Comparison of ENCODE assay signal across 1 cellular context in genomic region chr12:122646568-122647220, GRCh38.
TF ChIP-seq lines count a peak whose summit lies in the region.

No MANE protein-coding gene starts in this region.

TF ChIP-seq in GM12878, 131 proteins besides CTCF, POLR2A, EP300 and RAD21 (continued from another document and continues in another):
- TF ChIP-seq ZBTB40 (IDR thresholded peaks at IDR 0.05; ENCODE audit: borderline replicate concordance): no peak; the same call in 1 of the 2 replicates
- TF ChIP-seq RELA (IDR thresholded peaks at IDR 0.05; ENCODE audit: borderline replicate concordance, partially characterized antibody): no peak
- TF ChIP-seq MTA2 (IDR thresholded peaks at IDR 0.05; ENCODE audit: low read depth): peak; percentile 82
- TF ChIP-seq MLLT1 (IDR thresholded peaks at IDR 0.05): 0 out of 2 replicates have a peak, but pooled peaks have one; percentile 12
- TF ChIP-seq FOXM1 (IDR thresholded peaks at IDR 0.05; ENCODE audit: low read depth, low read length): peak; percentile 96; the same call in 1 of the 2 replicates
- peak; percentile 95 for TF ChIP-seq MTA3 (IDR thresholded peaks at IDR 0.05; ENCODE audit: borderline replicate concordance, low read length)
- TF ChIP-seq NR2F1 (conservative IDR thresholded peaks at IDR 0.05): 0 out of 2 replicates have a peak, but pooled peaks have one; percentile 41
- no peak for TF ChIP-seq HSF1 (IDR thresholded peaks at IDR 0.05; ENCODE audit: low read depth, low read length)
- TF ChIP-seq SIN3A (IDR thresholded peaks at IDR 0.05; ENCODE audit: low read depth, low read length): peak; percentile 90
- TF ChIP-seq ZSCAN29 (IDR thresholded peaks at IDR 0.05): no peak
- peak; percentile 99 for TF ChIP-seq NFIC (IDR thresholded peaks at IDR 0.05; ENCODE audit: low read depth, low read length)
- TF ChIP-seq USF1 (IDR thresholded peaks at IDR 0.05; ENCODE audit: borderline replicate concordance, extremely low read length, insufficient read depth, low read depth, low read length): no peak
- TF ChIP-seq PKNOX1 (IDR thresholded peaks at IDR 0.05): peak; percentile 66
- TF ChIP-seq CREB1 (IDR thresholded peaks at IDR 0.05; ENCODE audit: low read depth): peak; percentile 87
- TF ChIP-seq RELB (IDR thresholded peaks at IDR 0.05; ENCODE audit: low read depth): peak; percentile 76; the same call in 1 of the 2 replicates
- 0 out of 2 replicates have a peak, but pooled peaks have one; percentile 14 for TF ChIP-seq ZNF24 (IDR thresholded peaks at IDR 0.05)
- TF ChIP-seq POLR2AphosphoS5 (IDR thresholded peaks at IDR 0.05; ENCODE audit: low read length): no peak
- TF ChIP-seq RUNX3 (IDR thresholded peaks at IDR 0.05; ENCODE audit: low read length): peak; percentile 99
- peak; percentile 91 for TF ChIP-seq ATF7 (IDR thresholded peaks at IDR 0.05; ENCODE audit: low read depth)
- TF ChIP-seq NBN (IDR thresholded peaks at IDR 0.05): no peak; the same call in 1 of the 2 replicates
- peak; percentile 93 for TF ChIP-seq ZBED1 (IDR thresholded peaks at IDR 0.05; ENCODE audit: borderline replicate concordance)
- TF ChIP-seq DPF2 (IDR thresholded peaks at IDR 0.05): peak; percentile 80
- TF ChIP-seq IKZF2 (IDR thresholded peaks at IDR 0.05): peak; percentile 87 to 88
- peak; percentile 52; the same call in 1 of the 2 replicates for TF ChIP-seq CBX5 (IDR thresholded peaks at IDR 0.05; ENCODE audit: low read depth)
- TF ChIP-seq ZBTB33 (IDR thresholded peaks at IDR 0.05): no peak
- no peak for TF ChIP-seq FOS (IDR thresholded peaks at IDR 0.05; ENCODE audit: borderline replicate concordance, extremely low read depth, insufficient read length)
- TF ChIP-seq BCLAF1 (IDR thresholded peaks at IDR 0.05): no peak
- peak; percentile 76 for TF ChIP-seq PML (IDR thresholded peaks at IDR 0.05; ENCODE audit: low read length)
- peak; percentile 84 for TF ChIP-seq FOXK2 (IDR thresholded peaks at IDR 0.05)
- TF ChIP-seq MXI1 (IDR thresholded peaks at IDR 0.05; ENCODE audit: low read depth, low read length): peak; percentile 90
- TF ChIP-seq MEF2B (IDR thresholded peaks at IDR 0.05; ENCODE audit: partially characterized antibody, poor library complexity, severe bottlenecking): peak; percentile 86
- no peak for TF ChIP-seq KAT2A (conservative IDR thresholded peaks at IDR 0.05; ENCODE audit: control insufficient read depth, low read depth, low read length)
- no peak for TF ChIP-seq MYB (IDR thresholded peaks at IDR 0.05; ENCODE audit: borderline replicate concordance, low read depth, low read length)
- TF ChIP-seq KDM1A (IDR thresholded peaks at IDR 0.05; ENCODE audit: borderline replicate concordance): no peak
- peak; percentile 90 for TF ChIP-seq MEF2A (IDR thresholded peaks at IDR 0.05; ENCODE audit: insufficient read depth, low read depth, low read length)
- TF ChIP-seq SMARCA5 (IDR thresholded peaks at IDR 0.05): peak; percentile 22; the same call in 1 of the 2 replicates
- 0 out of 2 replicates have a peak, but pooled peaks have one; percentile 22 for TF ChIP-seq YY1 (IDR thresholded peaks at IDR 0.05; ENCODE audit: low read depth, low read length)
- TF ChIP-seq CEBPB (IDR thresholded peaks at IDR 0.05; ENCODE audit: borderline replicate concordance in 1 of 2, low read depth in 2 of 2, low read length in 2 of 2): peak in 1 of 2 experiments; percentile 89; a peak in 2 of 4 replicates
- peak; percentile 73 for TF ChIP-seq BCL3 (IDR thresholded peaks at IDR 0.05; ENCODE audit: borderline replicate concordance, insufficient read depth, low read depth, low read length, poor library complexity, severe bottlenecking)
- no peak for TF ChIP-seq RBBP5 (conservative IDR thresholded peaks at IDR 0.05)
- no peak for TF ChIP-seq TAF1 (IDR thresholded peaks at IDR 0.05; ENCODE audit: borderline replicate concordance, low read depth, low read length)
